Comparison of ENCODE assay signal across 9 cellular contexts in the genomic region with DNA sequence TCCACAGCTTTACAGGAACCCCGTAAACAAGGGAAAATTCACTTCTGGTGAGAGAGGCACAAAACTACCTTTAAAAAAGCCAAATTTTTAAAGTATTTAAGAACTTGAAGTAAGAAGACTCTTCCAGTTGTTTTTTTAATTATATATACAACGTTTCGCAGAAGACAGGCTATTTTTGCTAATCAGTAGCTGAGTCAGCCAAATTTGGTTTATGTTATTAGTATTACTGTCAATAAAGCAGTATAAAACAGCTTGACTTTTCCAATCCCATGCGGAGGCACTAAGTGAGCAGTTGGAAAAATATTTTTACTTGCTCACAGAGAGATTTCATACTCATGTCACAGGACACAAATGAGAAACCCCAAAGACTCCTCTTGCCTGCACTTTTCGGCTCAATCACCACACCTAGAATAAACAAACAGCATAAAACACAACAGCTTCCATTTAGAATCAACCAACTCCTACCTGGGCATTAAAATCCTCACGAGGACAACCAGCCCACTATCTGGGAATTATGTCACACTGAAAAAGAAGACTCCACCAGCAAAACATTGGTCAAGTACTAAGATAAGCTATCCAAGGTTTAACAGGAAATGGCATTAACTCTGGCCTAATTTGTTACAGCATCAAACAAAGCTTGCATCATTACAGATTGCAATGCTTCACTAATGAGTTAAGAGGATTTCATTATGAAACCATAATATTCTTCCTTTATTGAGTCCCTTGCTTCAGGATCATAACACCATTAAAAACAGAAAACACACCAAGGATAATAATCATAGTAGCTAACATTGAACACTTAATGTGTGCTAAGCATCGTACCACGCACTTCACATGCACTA. TPM values are rescaled to one million over a fixed set of nuclear protein-coding genes. Genes with fewer than 3 reads are reported as not detected.
DNase-seq lines count a peak whose midpoint lies in the region; ATAC-seq, FAIRE-seq and TF ChIP-seq lines count a peak whose summit lies in the region.
"Had no signal": no experiment of that assay in that cellular context is flagged by ENCODE, and none has a peak within 500 bp of the region (broad histone marks: within the 10 kb centered on the region; RNA-seq: fewer than 3 reads in every experiment).

No MANE protein-coding gene starts in this region.

- H4K5ac ChIP-seq in H9 (ENCODE audit: insufficient read length, low read depth, low read length): no peak overlapping the region

- no peak overlapping the region for H3K4me3 ChIP-seq in A549
- H3K4me3 ChIP-seq in liver (ENCODE audit: low read depth in 1 of 3, low read length in 3 of 3): no peak overlapping the region
- no peak overlapping the region for H3K4me3 ChIP-seq in naive thymus-derived CD4-positive, alpha-beta T cell (ENCODE audit: low read length)

- H3K9ac ChIP-seq in H9 (ENCODE audit: extremely low read depth, insufficient read length, low read length): no peak overlapping the region
- H3K9ac ChIP-seq in liver (ENCODE audit: low read depth in 1 of 2, low read length in 2 of 2): no peak overlapping the region

- no peak overlapping the region for H3T11ph ChIP-seq in H9 (ENCODE audit: low read length)

- no peak overlapping the region for H3K23ac ChIP-seq in H9 (ENCODE audit: insufficient read length, low read depth, low read length)

- intact Hi-C loops in naive thymus-derived CD4-positive, alpha-beta T cell (cut with micrococcal nuclease): no loop called here

- TF ChIP-seq POLR2A in A549 (IDR thresholded peaks at IDR 0.05; ENCODE audit: low read length) (no peak), GM12892 (IDR thresholded peaks at IDR 0.05; ENCODE audit: low read depth, low read length) (no peak)

- no peak for ATAC-seq in A549
- ATAC-seq in activated naive CD4-positive, alpha-beta T cell treated with anti-CD3 and anti-CD28 coated beads, Interleukin-2, amount 50 U/mL, for 72 hours: no peak
- ATAC-seq in naive thymus-derived CD4-positive, alpha-beta T cell: no peak

- H3K14ac ChIP-seq in H9 (ENCODE audit: insufficient read depth, low read length): no peak overlapping the region

- H3K27ac ChIP-seq in A549 (peak overlapping the region in 1 of 2 experiments; percentile 73; a peak in 3 of 6 replicates), H9 (ENCODE audit: insufficient read length, low read depth, low read length) (no peak overlapping the region), liver (ENCODE audit: low read depth in 1 of 2, low read length in 2 of 2) (peak overlapping the region; percentile 65 to 74)
- H3K27ac ChIP-seq in naive thymus-derived CD4-positive, alpha-beta T cell (ENCODE audit: low read depth, low read length): no peak overlapping the region

- FAIRE-seq in A549 (lab: Jason Lieb, UNC): no peak
- FAIRE-seq in GM12892 (lab: Jason Lieb, UNC): no peak

- no peak overlapping the region for H4K91ac ChIP-seq in H9 (ENCODE audit: insufficient read length, low read depth, low read length)

- peak overlapping the region in 2 of 3 experiments; percentile 40 to 84; a peak in 5 of 7 replicates for H3K27ac Mint-ChIP-seq in H9
- H3K27ac Mint-ChIP-seq in activated naive CD4-positive, alpha-beta T cell treated with anti-CD3 and anti-CD28 coated beads, Interleukin-2, amount 50 U/mL, for 72 hours: peak overlapping the region; percentile 75 to 83
- peak overlapping the region in 4 of 9 donors; percentile 19 to 51 (median 26) for H3K27ac Mint-ChIP-seq in naive thymus-derived CD4-positive, alpha-beta T cell

- 68% methylated on average over 8 of the region's 8 CpGs for WGBS in A549 (ENCODE audit: missing lambda C conversion rate)
- WGBS in H9 (ENCODE audit: extremely low coverage, insufficient read length, low lambda C conversion rate): no CpG with 5 or more reads among the region's 8 CpGs
- WGBS in liver: 74% methylated on average over 8 of the region's 8 CpGs

- no peak overlapping the region for H4K8ac ChIP-seq in H9 (replicated peaks; ENCODE audit: insufficient read length, low read depth, low read length)

- no peak overlapping the region for H2AFZ ChIP-seq in H9 (ENCODE audit: low read length)

- peaks cover 18 to 31% of the 10 kb centered on the region in 2 experiments for H3K4me1 Mint-ChIP-seq in H9
- peaks cover 45 to 73% (median 57%) of the 10 kb centered on the region in 7 donors for H3K4me1 Mint-ChIP-seq in naive thymus-derived CD4-positive, alpha-beta T cell

- H2BK15ac ChIP-seq in H9 (ENCODE audit: low read depth, low read length): no peak overlapping the region

- no peaks in the 10 kb centered on the region for H3K23me2 ChIP-seq in H9 (ENCODE audit: insufficient read length, low read depth, low read length, poor library complexity, severe bottlenecking)

- no peak overlapping the region for H3K18ac ChIP-seq in H9 (ENCODE audit: insufficient read length, low read depth, low read length)

- H3K79me1 ChIP-seq in H9 (ENCODE audit: insufficient read depth, low read depth, low read length, poor library complexity, severe bottlenecking): peaks cover 10% of the 10 kb centered on the region

- H3K4me2 ChIP-seq in A549 (peak overlapping the region; percentile 44), H9 (ENCODE audit: insufficient read depth, insufficient read length, low read length) (no peak overlapping the region)

- no peak for DNase-seq in A549 (ENCODE audit: low read depth in 1 of 2, low spot score in 1 of 2)
- DNase-seq in H9: no peak
- DNase-seq in activated naive CD4-positive, alpha-beta T cell treated with anti-CD3 and anti-CD28 coated beads, Interleukin-2, amount 50 U/mL, for 72 hours (ENCODE audit: low spot score in 2 of 2): no peak
- no peak for DNase-seq in GM12892 (ENCODE audit: insufficient read length)
- no peak for DNase-seq in naive thymus-derived CD4-positive, alpha-beta T cell
- DNase-seq in NCI-H2171 treated with DMSO at 0.1 percent for 48 hours (lab: John Stamatoyannopoulos, UW): no peak
- no peak for DNase-seq in globus pallidus (ENCODE audit: low spot score)
- DNase-seq: Right ventricle myocardium superior had no signal

- TF ChIP-seq EP300 in A549 (IDR thresholded peaks at IDR 0.05): no peak

- H3K56ac ChIP-seq in H9 (ENCODE audit: insufficient read length, low read depth, low read length): no peak overlapping the region

- H3K9me3 Mint-ChIP-seq in H9: no peaks in the 10 kb centered on the region
- no peaks in the 10 kb centered on the region for H3K9me3 Mint-ChIP-seq in activated naive CD4-positive, alpha-beta T cell treated with anti-CD3 and anti-CD28 coated beads, Interleukin-2, amount 50 U/mL, for 72 hours
- H3K9me3 Mint-ChIP-seq in naive thymus-derived CD4-positive, alpha-beta T cell: peaks cover 0 to 2% (median 0%) of the 10 kb centered on the region in 11 donors

- H2AK5ac ChIP-seq in H9 (ENCODE audit: insufficient read length, low read length): no peak overlapping the region

- H3K27me3 Mint-ChIP-seq in H9 (ENCODE audit: low read depth): no peaks in the 10 kb centered on the region
- no peaks in the 10 kb centered on the region for H3K27me3 Mint-ChIP-seq in naive thymus-derived CD4-positive, alpha-beta T cell

- POLR2A ChIA-PET in A549 (lab: Yijun Ruan, JAX): no interaction called here
- POLR2A ChIA-PET in naive thymus-derived CD4-positive, alpha-beta T cell (lab: Charles Lee): interaction anchor here (0.8 to 2.2 kb wide), 4 partner anchors 10 to 35 kb away, joined by 3 to 9 read pairs (median 4); no protein-coding TSS in a partner anchor

- no peak overlapping the region for H2BK120ac ChIP-seq in H9 (ENCODE audit: low read depth, low read length, poor library complexity, severe bottlenecking)

- peaks cover 0 to 1% (median 0%) of the 10 kb centered on the region in 4 donors for H3K36me3 ChIP-seq in liver (ENCODE audit: control insufficient read depth in 4 of 4, insufficient read depth in 3 of 4, low read depth in 1 of 4, low read length in 3 of 4)
- H3K36me3 ChIP-seq in naive thymus-derived CD4-positive, alpha-beta T cell (ENCODE audit: control insufficient read depth in 2 of 3, insufficient read depth in 3 of 3, low read length in 3 of 3): no peaks in the 10 kb centered on the region

- H3K4me3 Mint-ChIP-seq in H9: no peak overlapping the region
- peak overlapping the region in 1 of 10 donors; percentile 37 for H3K4me3 Mint-ChIP-seq in naive thymus-derived CD4-positive, alpha-beta T cell

- H2BK20ac ChIP-seq in H9 (ENCODE audit: low read depth, low read length, poor library complexity, severe bottlenecking): no peak overlapping the region

- peaks cover 0 to 7% (median 3%) of the 10 kb centered on the region in 3 experiments; a peak in 3 of 7 replicates for H3K36me3 Mint-ChIP-seq in H9 (ENCODE audit: insufficient read depth in 1 of 3, low read depth in 3 of 3)
- H3K36me3 Mint-ChIP-seq in activated naive CD4-positive, alpha-beta T cell treated with anti-CD3 and anti-CD28 coated beads, Interleukin-2, amount 50 U/mL, for 72 hours: no peaks in the 10 kb centered on the region
- peaks cover 0 to 31% (median 11%) of the 10 kb centered on the region in 5 donors for H3K36me3 Mint-ChIP-seq in naive thymus-derived CD4-positive, alpha-beta T cell

- peaks cover 41% of the 10 kb centered on the region; the same call in 1 of the 2 replicates for H3K79me2 ChIP-seq in H9 (ENCODE audit: insufficient read depth, low read length)

- no peaks in the 10 kb centered on the region for H3K27me3 ChIP-seq in H9 (ENCODE audit: insufficient read depth, low read length)
- no peaks in the 10 kb centered on the region for H3K27me3 ChIP-seq in liver (ENCODE audit: control insufficient read depth in 4 of 4, insufficient read depth in 4 of 4, low read length in 3 of 4)
- H3K27me3 ChIP-seq in naive thymus-derived CD4-positive, alpha-beta T cell (ENCODE audit: control insufficient read depth in 2 of 2, insufficient read depth in 2 of 2, low read length in 2 of 2): no peaks in the 10 kb centered on the region

- H3K4me1 ChIP-seq in A549: peaks cover 53% of the 10 kb centered on the region
- peaks cover 5% of the 10 kb centered on the region; the same call in 1 of the 2 replicates for H3K4me1 ChIP-seq in H9 (ENCODE audit: insufficient read depth, low read length)
- H3K4me1 ChIP-seq in liver (ENCODE audit: control insufficient read depth in 4 of 4, insufficient read depth in 4 of 4, low read length in 3 of 4): peaks cover 3 to 22% (median 20%) of the 10 kb centered on the region in 4 donors
- H3K4me1 ChIP-seq in naive thymus-derived CD4-positive, alpha-beta T cell (ENCODE audit: control insufficient read depth in 2 of 2, insufficient read depth in 2 of 2, low read length in 2 of 2): peaks cover 0 to 19% of the 10 kb centered on the region in 2 donors

- TF ChIP-seq RAD21 in A549 (conservative IDR thresholded peaks at IDR 0.05 in 1 of 2, IDR thresholded peaks at IDR 0.05 in 1 of 2): no peak
- TF ChIP-seq RAD21 in liver (IDR thresholded peaks at IDR 0.05): no peak

- H3K4ac ChIP-seq in H9 (ENCODE audit: low read depth, low read length): no peak overlapping the region

- TF ChIP-seq CTCF in A549 (IDR thresholded peaks at IDR 0.05) (no peak), H9 (conservative IDR thresholded peaks at IDR 0.05) (no peak), liver (IDR thresholded peaks at IDR 0.05; ENCODE audit: low read depth, low read length, missing input control) (no peak)

- no peaks in the 10 kb centered on the region for H3K9me3 ChIP-seq in A549
- H3K9me3 ChIP-seq in H9 (ENCODE audit: control insufficient read depth, low read depth, low read length): no peaks in the 10 kb centered on the region
- no peaks in the 10 kb centered on the region for H3K9me3 ChIP-seq in liver (ENCODE audit: control insufficient read depth in 4 of 4, low read length in 3 of 4)
- no peaks in the 10 kb centered on the region for H3K9me3 ChIP-seq in naive thymus-derived CD4-positive, alpha-beta T cell (ENCODE audit: control insufficient read depth in 2 of 3, low read length in 3 of 3)

- CTCF ChIA-PET in A549 (lab: Yijun Ruan, JAX): interaction anchor here (1.0 kb wide), 1 partner anchor 327 kb away, joined by 3 read pairs; a partner anchor contains a TSS
- CTCF ChIA-PET in naive thymus-derived CD4-positive, alpha-beta T cell (lab: Charles Lee): no interaction called here

- H2BK5ac ChIP-seq in H9 (ENCODE audit: insufficient read length, low read length): no peak overlapping the region

- no peak overlapping the region for H2BK12ac ChIP-seq in H9 (ENCODE audit: insufficient read length, low read depth, low read length)

- no peaks in the 10 kb centered on the region for H4K20me1 ChIP-seq in H9 (ENCODE audit: control insufficient read depth, insufficient read depth, insufficient read length)

RNA-seq across cellular contexts. Expression of a gene that starts 26.3 kb away (rescaled TPM):
- 84.6 and 90.9 TPM in 2 replicates for polyA plus RNA-seq in A549 (2011; rRNA removed)
- polyA plus RNA-seq in A549 (2012; cell fraction: cytosol; rRNA removed): 22.0 and 29.7 TPM in 2 replicates
- 25.0 and 36.3 TPM in 2 replicates for polyA plus RNA-seq in A549 (2012; cell fraction: nucleus; rRNA removed)
- 82.1 to 95.4 TPM (median 94.5 TPM) in 3 replicates for polyA plus RNA-seq in A549 (2017; fragmentation: RNase III; extraction: RNeasy Plus Mini Kit Qiagen cat#74134 plus additional on column Dnase treatment)
- polyA minus RNA-seq in A549 (2011; rRNA and poly(A)+ RNA removed): 80.0 and 86.8 TPM in 2 replicates
- total RNA-seq in H9 (2021): 120 and 121 TPM in 2 replicates
- total RNA-seq in activated naive CD4-positive, alpha-beta T cell treated with anti-CD3 and anti-CD28 coated beads, Interleukin-2, amount 50 U/mL, for 72 hours: 100 to 1,000 TPM in 1 of 2 donors, 10 to 100 TPM in 1; 84.6 to 134 TPM
- 10 to 100 TPM; 61.2 to 77.8 TPM for total RNA-seq in liver
- 10 to 100 TPM; 22.1 to 54.4 TPM for polyA plus RNA-seq in liver
- 89.3 TPM for polyA plus RNA-seq in GM12892 (2012; ENCODE audit: missing spikeins)
- 100 to 1,000 TPM in 1 of 5 experiments, 10 to 100 TPM in 4; 49.7 to 124 (median 71.3) TPM for total RNA-seq in naive thymus-derived CD4-positive, alpha-beta T cell
- 10 to 100 TPM; 40.9 to 52.5 TPM for polyA plus RNA-seq in naive thymus-derived CD4-positive, alpha-beta T cell

Comparison
In these comparisons a context has a peak if more than half of its experiments do, and no peak if none do; other contexts are left out.
1. H3K27ac ChIP-seq: peak in liver (2 of 2); none in H9 (single experiment) and naive thymus-derived CD4-positive, alpha-beta T cell (single experiment).